9 cellular contexts compared by ENCODE assay signal in the genomic region with DNA sequence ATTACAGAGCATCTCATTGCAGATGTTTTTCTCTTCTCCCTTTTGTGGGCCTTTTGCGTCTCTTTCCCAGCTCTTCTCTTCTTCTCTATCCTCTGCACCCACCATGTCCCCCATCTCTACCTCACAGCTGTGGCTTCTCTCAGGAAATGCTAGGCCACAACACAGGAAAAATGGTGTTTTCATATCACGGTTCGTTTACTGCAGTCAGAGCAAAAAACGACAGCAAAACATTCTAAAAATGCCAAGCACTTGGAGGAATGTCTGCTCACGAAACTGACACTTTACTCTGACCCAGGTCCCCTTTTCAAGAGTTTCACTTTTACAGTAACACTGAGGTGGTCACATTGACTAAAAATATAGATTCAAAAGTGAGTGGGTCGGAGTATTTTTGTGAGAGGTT.
DNase-seq lines count a peak whose midpoint lies in the region; ATAC-seq and TF ChIP-seq lines count a peak whose summit lies in the region.
"Had no signal": no experiment of that assay in that cellular context is flagged by ENCODE, and none has a peak within 500 bp of the region (broad histone marks: within the 10 kb centered on the region; RNA-seq: fewer than 3 reads in every experiment).

No MANE protein-coding gene starts in this region.

- H3K79me2 ChIP-seq in smooth muscle cell (ENCODE audit: low read depth), result no peaks in the 10 kb centered on the region

- TF ChIP-seq CTCF in smooth muscle cell (IDR thresholded peaks at IDR 0.05; ENCODE audit: borderline replicate concordance, insufficient read depth, poor library complexity, severe bottlenecking), result no peak

- CTCF ChIA-PET in activated CD4-positive, alpha-beta T cell treated with anti-CD3 and anti-CD28 coated beads, Interleukin-2, amount 10 ng/mL, durations not matched to agents 7 days and 5 days (lab: Charles Lee), result no interaction called here

- H3K4me3 Mint-ChIP-seq in activated CD4-positive, alpha-beta T cell treated with anti-CD3 and anti-CD28 coated beads, Interleukin-2, amount 10 ng/mL, durations not matched to agents 7 days and 5 days, result peak overlapping the region; percentile 6
- H3K4me3 Mint-ChIP-seq in T-helper 1 cell treated with Interleukin-12 subunit alpha and Interleukin-12 subunit beta and Interleukin-4 antibody, amounts not matched to agents 30 μg/mL and 1 μg/mL, for 36 hours, result peak overlapping the region; percentile 79

- no peaks in the 10 kb centered on the region for H3K9me3 ChIP-seq in smooth muscle cell (replicated peaks; ENCODE audit: low read depth)

- DNase-seq in activated CD4-positive, alpha-beta T cell treated with anti-CD3 and anti-CD28 coated beads, Interleukin-2, amount 10 ng/mL, durations not matched to agents 7 days and 5 days, result peak; percentile 35
- no peak for DNase-seq in activated CD4-positive, alpha-beta T cell treated with anti-CD3 and anti-CD28 coated beads, Interleukin-2, amount 50 U/mL, for 4 hours
- DNase-seq in smooth muscle cell (lab: John Stamatoyannopoulos, UW; ENCODE audit: unreplicated experiment) (no peak), DMS53 treated with DMSO at 0.1 percent for 48 hours (lab: John Stamatoyannopoulos, UW; ENCODE audit: unreplicated experiment) (no peak), NCI-H2227 treated with DMSO at 0.1 percent for 48 hours (lab: John Stamatoyannopoulos, UW) (no peak), amniotic stem cell (lab: John Stamatoyannopoulos, UW) (no peak)
- DNase-seq: Karpas-422 had no signal

- peak overlapping the region; percentile 65 for H3K4me2 ChIP-seq in smooth muscle cell

- ATAC-seq in HG02870 (IDR thresholded peaks at IDR 0.05; ENCODE audit: unreplicated experiment), result peak; percentile 95

- peaks cover 26% of the 10 kb centered on the region for H3F3A ChIP-seq in smooth muscle cell (ENCODE audit: low read depth)

- no peaks in the 10 kb centered on the region for H4K20me1 ChIP-seq in smooth muscle cell (ENCODE audit: low read depth)

- H3K27ac Mint-ChIP-seq in activated CD4-positive, alpha-beta T cell treated with anti-CD3 and anti-CD28 coated beads, Interleukin-2, amount 10 ng/mL, durations not matched to agents 7 days and 5 days, result peak overlapping the region; percentile 84
- H3K27ac Mint-ChIP-seq in T-helper 1 cell treated with Interleukin-12 subunit alpha and Interleukin-12 subunit beta and Interleukin-4 antibody, amounts not matched to agents 30 μg/mL and 1 μg/mL, for 36 hours, result peak overlapping the region; percentile 85

- H3K36me3 Mint-ChIP-seq in activated CD4-positive, alpha-beta T cell treated with anti-CD3 and anti-CD28 coated beads, Interleukin-2, amount 10 ng/mL, durations not matched to agents 7 days and 5 days (ENCODE audit: low read depth), result peaks cover 31% of the 10 kb centered on the region
- peaks cover 15% of the 10 kb centered on the region for H3K36me3 Mint-ChIP-seq in T-helper 1 cell treated with Interleukin-12 subunit alpha and Interleukin-12 subunit beta and Interleukin-4 antibody, amounts not matched to agents 30 μg/mL and 1 μg/mL, for 36 hours (ENCODE audit: low read depth)

- H3K36me3 ChIP-seq in smooth muscle cell (ENCODE audit: low read depth), result no peaks in the 10 kb centered on the region

- H3K4me1 Mint-ChIP-seq in activated CD4-positive, alpha-beta T cell treated with anti-CD3 and anti-CD28 coated beads, Interleukin-2, amount 10 ng/mL, durations not matched to agents 7 days and 5 days, result peaks cover 83% of the 10 kb centered on the region
- H3K4me1 Mint-ChIP-seq in T-helper 1 cell treated with Interleukin-12 subunit alpha and Interleukin-12 subunit beta and Interleukin-4 antibody, amounts not matched to agents 30 μg/mL and 1 μg/mL, for 36 hours (ENCODE audit: low read depth), result peaks cover 64% of the 10 kb centered on the region

- no peaks in the 10 kb centered on the region for H3K27me3 ChIP-seq in smooth muscle cell (ENCODE audit: low read depth)

- 30% methylated on average over 6 of the region's 6 CpGs for WGBS in smooth muscle cell (ENCODE audit: low lambda C conversion rate)

- peak overlapping the region; percentile 49 for H2AFZ ChIP-seq in smooth muscle cell (ENCODE audit: low read depth)

- peaks cover 23% of the 10 kb centered on the region for H3K9me3 Mint-ChIP-seq in activated CD4-positive, alpha-beta T cell treated with anti-CD3 and anti-CD28 coated beads, Interleukin-2, amount 10 ng/mL, durations not matched to agents 7 days and 5 days
- H3K9me3 Mint-ChIP-seq in T-helper 1 cell treated with Interleukin-12 subunit alpha and Interleukin-12 subunit beta and Interleukin-4 antibody, amounts not matched to agents 30 μg/mL and 1 μg/mL, for 36 hours, result peaks cover 3% of the 10 kb centered on the region

- POLR2A ChIA-PET in activated CD4-positive, alpha-beta T cell treated with anti-CD3 and anti-CD28 coated beads, Interleukin-2, amount 10 ng/mL, durations not matched to agents 7 days and 5 days (lab: Charles Lee), result interaction anchor here (0.6 kb wide), 1 partner anchor 216 kb away, joined by 4 read pairs; no protein-coding TSS in a partner anchor

- H3K4me3 ChIP-seq in smooth muscle cell, result no peak overlapping the region

- H3K27me3 Mint-ChIP-seq in activated CD4-positive, alpha-beta T cell treated with anti-CD3 and anti-CD28 coated beads, Interleukin-2, amount 10 ng/mL, durations not matched to agents 7 days and 5 days, result peaks cover 10% of the 10 kb centered on the region
- peaks cover 4% of the 10 kb centered on the region for H3K27me3 Mint-ChIP-seq in T-helper 1 cell treated with Interleukin-12 subunit alpha and Interleukin-12 subunit beta and Interleukin-4 antibody, amounts not matched to agents 30 μg/mL and 1 μg/mL, for 36 hours (ENCODE audit: low read depth)

- peaks cover 25% of the 10 kb centered on the region for H3K4me1 ChIP-seq in smooth muscle cell (ENCODE audit: low read depth)

- peak overlapping the region; percentile 84 for H3K27ac ChIP-seq in smooth muscle cell (ENCODE audit: low read depth)

- no peak overlapping the region for H3K9ac ChIP-seq in smooth muscle cell (ENCODE audit: low read depth)
